ENCODE assay signal across 8 cellular contexts in genomic region chr12:65825573-65826512, GRCh38. TPM values are rescaled to one million over a fixed set of nuclear protein-coding genes. Genes with fewer than 3 reads are reported as not detected.
DNase-seq lines count a peak whose midpoint lies in the region; ATAC-seq and TF ChIP-seq lines count a peak whose summit lies in the region.

No MANE protein-coding gene starts in this region.

- no peak overlapping the region for H3K9ac ChIP-seq in BLaER1

- 0 out of 2 replicates have a peak, but pooled peaks cover 4% of the 10 kb centered on the region for H3K9me3 ChIP-seq in BLaER1

- peaks cover 50% of the 10 kb centered on the region for H3K36me3 Mint-ChIP-seq in HFFc6 (ENCODE audit: low read depth)
- no peaks in the 10 kb centered on the region for H3K36me3 Mint-ChIP-seq in activated naive CD8-positive, alpha-beta T cell treated with anti-CD3 and anti-CD28 coated beads, Interleukin-2, amount 50 U/mL, for 24 hours (ENCODE audit: low read depth)

- H3K27me3 ChIP-seq in BLaER1, result peaks cover 91% of the 10 kb centered on the region

- DNase-seq in HFFc6 (no peak), skeletal muscle cell (ENCODE audit: low read depth) (no peak), H4 (ENCODE audit: low spot score) (no peak), NCI-H345 (lab: John Stamatoyannopoulos, UW) (no peak)
- peak; percentile 13 for DNase-seq in activated naive CD8-positive, alpha-beta T cell treated with anti-CD3 and anti-CD28 coated beads, Interleukin-2, amount 50 U/mL, for 24 hours

- peaks cover 45% of the 10 kb centered on the region for H4K20me1 ChIP-seq in BLaER1

- H3K4me3 ChIP-seq in BLaER1 (peak overlapping the region; percentile 67), iPS-11a (ENCODE audit: low read depth, low read length) (peak overlapping the region; percentile 51), skeletal muscle cell (ENCODE audit: low read depth, low read length) (peak overlapping the region; percentile 86)

- H3K27ac Mint-ChIP-seq in HFFc6, result peak overlapping the region; percentile 100
- no peak overlapping the region for H3K27ac Mint-ChIP-seq in activated naive CD8-positive, alpha-beta T cell treated with anti-CD3 and anti-CD28 coated beads, Interleukin-2, amount 50 U/mL, for 24 hours

- peaks cover 11% of the 10 kb centered on the region for H3K9me3 Mint-ChIP-seq in HFFc6
- H3K9me3 Mint-ChIP-seq in activated naive CD8-positive, alpha-beta T cell treated with anti-CD3 and anti-CD28 coated beads, Interleukin-2, amount 50 U/mL, for 24 hours, result no peaks in the 10 kb centered on the region

- H3K4me1 Mint-ChIP-seq in HFFc6 (ENCODE audit: low read depth), result peaks cover 64% of the 10 kb centered on the region
- H3K4me1 Mint-ChIP-seq in activated naive CD8-positive, alpha-beta T cell treated with anti-CD3 and anti-CD28 coated beads, Interleukin-2, amount 50 U/mL, for 24 hours, result peaks cover 28% of the 10 kb centered on the region

- no peak overlapping the region for H3K27ac ChIP-seq in BLaER1

- peak overlapping the region; percentile 100 for H3K4me3 Mint-ChIP-seq in HFFc6
- H3K4me3 Mint-ChIP-seq in activated naive CD8-positive, alpha-beta T cell treated with anti-CD3 and anti-CD28 coated beads, Interleukin-2, amount 50 U/mL, for 24 hours, result peak overlapping the region; percentile 29

- peaks cover 27% of the 10 kb centered on the region for H3K4me1 ChIP-seq in BLaER1

- peak; percentile 17 for ATAC-seq in activated naive CD8-positive, alpha-beta T cell treated with anti-CD3 and anti-CD28 coated beads, Interleukin-2, amount 50 U/mL, for 24 hours
- no peak for ATAC-seq in GM18867 (IDR thresholded peaks at IDR 0.05; ENCODE audit: unreplicated experiment)

- peaks cover 16% of the 10 kb centered on the region for H3K27me3 Mint-ChIP-seq in HFFc6 (ENCODE audit: insufficient read depth)
- H3K27me3 Mint-ChIP-seq in activated naive CD8-positive, alpha-beta T cell treated with anti-CD3 and anti-CD28 coated beads, Interleukin-2, amount 50 U/mL, for 24 hours, result peaks cover 75% of the 10 kb centered on the region

- TF ChIP-seq CTCF in HFFc6 (IDR thresholded peaks at IDR 0.05), result no peak

- peak overlapping the region; percentile 97 for H3K4me2 ChIP-seq in BLaER1

- no peaks in the 10 kb centered on the region for H3K36me3 ChIP-seq in BLaER1

RNA-seq across cellular contexts. Expression of gene HMGA2, which starts 1.6 kb away (rescaled TPM):
- 100 to 1,000 TPM in 5 of 6 experiments, 10 to 100 TPM in 1; 83.8 to 170 (median 167) TPM for total RNA-seq in HFFc6 (2021; fragmentation: NEBNext Ultra II Directional; extraction: Animal tissue kit (Norgen Biotek cat#: 25700))
- total RNA-seq in H4 (2014; rRNA removed; shearing (Covaris generic)), result 0.80 and 4.7 TPM in 2 replicates

Comparison
In these comparisons a context has a peak if more than half of its experiments do, and no peak if none do; other contexts are left out.
1. RNA of gene HMGA2, which starts 1.6 kb away (total RNA-seq): 83.8 to 170 TPM in HFFc6; 0.80 to 4.7 TPM in H4; every median in the first group is over 10 times any median in the second.
2. Peak in every context shown above with its lines, with median percentiles within 50 percentile points of each other: H3K4me3 ChIP-seq.